ENCODE assay signal across 28 cellular contexts in the genomic region with DNA sequence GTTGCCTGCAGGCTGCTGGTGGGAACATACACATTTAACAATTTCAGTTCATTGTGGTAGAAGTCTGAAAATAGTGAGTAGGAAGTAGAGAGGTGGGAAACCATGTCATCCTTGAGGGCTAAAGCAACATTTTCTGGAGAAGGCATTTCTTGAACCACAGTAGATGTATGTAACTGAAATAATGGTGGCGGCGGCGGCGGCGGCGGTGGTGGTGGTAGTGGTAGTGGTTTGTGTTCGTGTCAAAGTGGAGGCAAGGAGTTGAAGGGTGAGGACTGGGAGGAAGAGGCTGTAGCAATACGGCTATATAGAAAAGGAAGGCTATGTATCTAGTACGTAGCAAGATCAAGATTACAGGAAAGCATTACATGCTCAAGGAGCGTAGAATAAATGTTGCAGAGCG.
"Had no signal": no experiment of that assay in that cellular context is flagged by ENCODE, and none has a peak within 500 bp of the region (broad histone marks: within the 10 kb centered on the region; RNA-seq: fewer than 3 reads in every experiment).

No MANE protein-coding gene starts in this region.

- H3K27ac ChIP-seq: stomach, suprapubic skin, testis, thoracic aorta, thyroid gland, tibial artery, tibial nerve, transverse colon, upper lobe of left lung, upper lobe of right lung, uterus, vagina had no signal

- H3K36me3 Mint-ChIP-seq: stimulated activated effector memory CD8-positive, alpha-beta T cell treated with anti-CD3 and anti-CD28 coated beads, Interleukin-12 subunit alpha, Interleukin-12 subunit beta, amount 100 ng/mL, for 72 hours; stimulated activated memory B cell treated with anti-CD40 and anti-IgM and Interleukin-4, amounts not matched to agents 10 μg/mL and 1 μg/mL and 100 μg/mL, for 72 hours; stimulated activated naive B cell treated with anti-CD40 and anti-IgM and Interleukin-4, amounts not matched to agents 10 μg/mL and 1 μg/mL and 100 μg/mL, for 72 hours; type B pancreatic cell had no signal

- H3K27me3 ChIP-seq: stomach, suprapubic skin, testis, thyroid gland, tibial artery, tibial nerve, transverse colon, upper lobe of left lung, upper lobe of right lung, uterus, vagina had no signal

- H3K4me1 ChIP-seq: stomach, suprapubic skin, testis, thyroid gland, tibial artery, tibial nerve, transverse colon, upper lobe of left lung, upper lobe of right lung, uterus, vagina had no signal

- H3K36me3 ChIP-seq: stomach, suprapubic skin, thoracic aorta, thyroid gland, tibial artery, tibial nerve, transverse colon, upper lobe of left lung, upper lobe of right lung, uterus, vagina had no signal

- H3K4me3 Mint-ChIP-seq: stimulated activated effector memory CD8-positive, alpha-beta T cell treated with anti-CD3 and anti-CD28 coated beads, Interleukin-12 subunit alpha, Interleukin-12 subunit beta, amount 100 ng/mL, for 72 hours; stimulated activated memory B cell treated with anti-CD40 and anti-IgM and Interleukin-4, amounts not matched to agents 10 μg/mL and 1 μg/mL and 100 μg/mL, for 72 hours; stimulated activated naive B cell treated with anti-CD40 and anti-IgM and Interleukin-4, amounts not matched to agents 10 μg/mL and 1 μg/mL and 100 μg/mL, for 72 hours; stimulated activated naive CD8-positive, alpha-beta T cell treated with anti-CD3 and anti-CD28 coated beads, Interleukin-15, amount 100 ng/mL, for 72 hours; stimulated activated naive CD8-positive, alpha-beta T cell treated with anti-CD3 and anti-CD28 coated beads, Interleukin-15, Interleukin-2, amounts not matched to agents 100 ng/mL and 50 ng/mL, for 24 hours; type B pancreatic cell had no signal

- H3K27ac Mint-ChIP-seq: stimulated activated effector memory CD8-positive, alpha-beta T cell treated with anti-CD3 and anti-CD28 coated beads, Interleukin-12 subunit alpha, Interleukin-12 subunit beta, amount 100 ng/mL, for 72 hours; stimulated activated memory B cell treated with anti-CD40 and anti-IgM and Interleukin-4, amounts not matched to agents 10 μg/mL and 1 μg/mL and 100 μg/mL, for 72 hours; stimulated activated naive B cell treated with anti-CD40 and anti-IgM and Interleukin-4, amounts not matched to agents 10 μg/mL and 1 μg/mL and 100 μg/mL, for 72 hours; stimulated activated naive CD8-positive, alpha-beta T cell treated with anti-CD3 and anti-CD28 coated beads, Interleukin-15, amount 100 ng/mL, for 72 hours; stimulated activated naive CD8-positive, alpha-beta T cell treated with anti-CD3 and anti-CD28 coated beads, Interleukin-15, Interleukin-2, amounts not matched to agents 100 ng/mL and 50 ng/mL, for 24 hours; type B pancreatic cell had no signal

- H3K27me3 Mint-ChIP-seq: stimulated activated memory B cell treated with anti-CD40 and anti-IgM and Interleukin-4, amounts not matched to agents 10 μg/mL and 1 μg/mL and 100 μg/mL, for 72 hours; stimulated activated naive B cell treated with anti-CD40 and anti-IgM and Interleukin-4, amounts not matched to agents 10 μg/mL and 1 μg/mL and 100 μg/mL, for 72 hours; stimulated activated naive CD8-positive, alpha-beta T cell treated with anti-CD3 and anti-CD28 coated beads, Interleukin-15, amount 100 ng/mL, for 72 hours; stimulated activated naive CD8-positive, alpha-beta T cell treated with anti-CD3 and anti-CD28 coated beads, Interleukin-15, Interleukin-2, amounts not matched to agents 100 ng/mL and 50 ng/mL, for 24 hours; type B pancreatic cell had no signal

- H3K4me3 ChIP-seq: stomach, suprapubic skin, testis, thoracic aorta, thyroid gland, tibial artery, tibial nerve, transverse colon, upper lobe of left lung, upper lobe of right lung, uterus, vagina had no signal

- H3K9me3 ChIP-seq: suprapubic skin, testis, thoracic aorta, thyroid gland, transverse colon, upper lobe of right lung, uterus, vagina had no signal

- DNase-seq: stimulated activated CD4-positive, alpha-beta T cell treated with anti-CD3 and anti-CD28 coated beads, Interleukin-2, amount 100 ng/mL, for 48 hours; stimulated activated CD4-positive, alpha-beta T cell treated with anti-CD3 and anti-CD28 coated beads, Interleukin-4, amount 100 ng/mL, for 1 hour; stimulated activated CD4-positive, alpha-beta T cell treated with anti-CD3 and anti-CD28 coated beads, Interleukin-4, amount 100 ng/mL, for 24 hours; stimulated activated CD4-positive, alpha-beta T cell treated with anti-CD3 and anti-CD28 coated beads, Interleukin-4, amount 100 ng/mL, for 4 hours; stimulated activated CD8-positive, alpha-beta memory T cell treated with anti-CD3 and anti-CD28 coated beads, Interleukin-4, amount 100 ng/mL, for 48 hours; stimulated activated naive B cell treated with anti-CD40 and anti-IgM and Interleukin-4, amounts not matched to agents 10 μg/mL and 1 μg/mL and 100 μg/mL, for 72 hours; stimulated activated naive CD4-positive, alpha-beta T cell; stimulated activated naive CD4-positive, alpha-beta T cell treated with Interleukin-2 at 50 U/mL for 16 hours; stimulated activated naive CD8-positive, alpha-beta T cell treated with anti-CD3 and anti-CD28 coated beads, Interleukin-15, amount 100 ng/mL, for 72 hours; stimulated activated naive CD8-positive, alpha-beta T cell treated with anti-CD3 and anti-CD28 coated beads, Interleukin-15, Interleukin-2, amounts not matched to agents 100 U/mL and 50 U/mL, for 24 hours; stomach; substantia nigra; testis; thyroid gland; tibial artery; transverse colon; trophoblast cell; upper lobe of right lung; uterus had no signal

- H3K4me1 Mint-ChIP-seq: stimulated activated effector memory CD8-positive, alpha-beta T cell treated with anti-CD3 and anti-CD28 coated beads, Interleukin-12 subunit alpha, Interleukin-12 subunit beta, amount 100 ng/mL, for 72 hours; stimulated activated memory B cell treated with anti-CD40 and anti-IgM and Interleukin-4, amounts not matched to agents 10 μg/mL and 1 μg/mL and 100 μg/mL, for 72 hours; stimulated activated naive B cell treated with anti-CD40 and anti-IgM and Interleukin-4, amounts not matched to agents 10 μg/mL and 1 μg/mL and 100 μg/mL, for 72 hours; stimulated activated naive CD8-positive, alpha-beta T cell treated with anti-CD3 and anti-CD28 coated beads, Interleukin-15, amount 100 ng/mL, for 72 hours had no signal

- ATAC-seq: stimulated activated effector memory CD8-positive, alpha-beta T cell treated with anti-CD3 and anti-CD28 coated beads, Interleukin-12 subunit alpha, Interleukin-12 subunit beta, amount 100 ng/mL, for 72 hours; stimulated activated memory B cell treated with anti-CD40 and anti-IgM and Interleukin-4, amounts not matched to agents 10 μg/mL and 1 μg/mL and 100 μg/mL, for 72 hours; stimulated activated naive B cell treated with anti-CD40 and anti-IgM and Interleukin-4, amounts not matched to agents 10 μg/mL and 1 μg/mL and 100 μg/mL, for 72 hours; stimulated activated naive CD8-positive, alpha-beta T cell treated with anti-CD3 and anti-CD28 coated beads, Interleukin-15, amount 100 ng/mL, for 72 hours; stimulated activated naive CD8-positive, alpha-beta T cell treated with anti-CD3 and anti-CD28 coated beads, Interleukin-15, Interleukin-2, amounts not matched to agents 100 U/mL and 50 U/mL, for 24 hours; upper lobe of right lung had no signal
